Comparison of ENCODE assay signal across 9 cellular contexts in genomic region chr1:153842006-153842471, GRCh38.
DNase-seq lines count a peak whose midpoint lies in the region; ATAC-seq and TF ChIP-seq lines count a peak whose summit lies in the region.
"Had no signal": no experiment of that assay in that cellular context is flagged by ENCODE, and none has a peak within 500 bp of the region (broad histone marks: within the 10 kb centered on the region; RNA-seq: fewer than 3 reads in every experiment).

No MANE protein-coding gene starts in this region.

- H3K9me3 ChIP-seq in osteoblast (ENCODE audit: low read depth, low read length) = no peaks in the 10 kb centered on the region

- peaks cover 21% of the 10 kb centered on the region for H4K20me1 ChIP-seq in osteoblast (ENCODE audit: insufficient read depth, low read length)

- H3K4me3 ChIP-seq in osteoblast (ENCODE audit: insufficient read depth, low read length) = no peak overlapping the region

- H2AFZ ChIP-seq in osteoblast (ENCODE audit: low read length) = no peak overlapping the region

- H3K4me2 ChIP-seq in osteoblast (ENCODE audit: insufficient read depth, low read length) = peak overlapping the region; percentile 5

- ATAC-seq in GM21786 (IDR thresholded peaks at IDR 0.05; ENCODE audit: unreplicated experiment) = peak; percentile 72
- ATAC-seq: natural killer cell had no signal

- H3K27me3 ChIP-seq in osteoblast (ENCODE audit: insufficient read depth, low read length) = no peaks in the 10 kb centered on the region

- no peaks in the 10 kb centered on the region for H3K36me3 ChIP-seq in osteoblast (ENCODE audit: insufficient read depth, low read length)

- DNase-seq in NOMO-1 treated with DMSO at 0.1 percent for 48 hours (lab: John Stamatoyannopoulos, UW; ENCODE audit: unreplicated experiment) (peak; percentile 6), NOMO-1 treated with dmso at 0.1 percent for 144 hours (lab: John Stamatoyannopoulos, UW; ENCODE audit: unreplicated experiment) (no peak), NCI-H128 (lab: John Stamatoyannopoulos, UW; ENCODE audit: unreplicated experiment) (peak; percentile 38), osteoblast (ENCODE audit: insufficient read length, low spot score, missing footprints) (peak; percentile 75), NCI-H1694 (lab: John Stamatoyannopoulos, UW) (no peak), hippocampal formation (lab: John Stamatoyannopoulos, UW) (no peak)
- no peak for DNase-seq in stimulated activated CD4-positive, alpha-beta T cell treated with anti-CD3 and anti-CD28 coated beads, Interleukin-12 subunit alpha, Interleukin-12 subunit beta, amount 100 ng/mL, for 4 hours
- DNase-seq: natural killer cell had no signal

- H3K27ac ChIP-seq in osteoblast (ENCODE audit: low read depth, low read length) = peak overlapping the region; percentile 57

- H3K79me2 ChIP-seq in osteoblast (ENCODE audit: insufficient read depth, low read length) = peaks cover 40% of the 10 kb centered on the region

- peaks cover 7% of the 10 kb centered on the region for H3K4me1 ChIP-seq in osteoblast (ENCODE audit: insufficient read depth, low read length)

- no peak for TF ChIP-seq CTCF in osteoblast (IDR thresholded peaks at IDR 0.05; ENCODE audit: extremely low read depth, low read depth, low read length)

Comparison
In these comparisons a context has a peak if more than half of its experiments do, and no peak if none do; other contexts are left out.
1. DNase-seq: peak in NOMO-1 treated with DMSO at 0.1 percent for 48 hours (single experiment), NCI-H128 (single experiment) and osteoblast (single experiment); none in NOMO-1 treated with dmso at 0.1 percent for 144 hours (single experiment), stimulated activated CD4-positive, alpha-beta T cell treated with anti-CD3 and anti-CD28 coated beads, Interleukin-12 subunit alpha, Interleukin-12 subunit beta, amount 100 ng/mL, for 4 hours (single experiment), NCI-H1694 (single experiment) and hippocampal formation (0 of 2).